In the genomic region with DNA sequence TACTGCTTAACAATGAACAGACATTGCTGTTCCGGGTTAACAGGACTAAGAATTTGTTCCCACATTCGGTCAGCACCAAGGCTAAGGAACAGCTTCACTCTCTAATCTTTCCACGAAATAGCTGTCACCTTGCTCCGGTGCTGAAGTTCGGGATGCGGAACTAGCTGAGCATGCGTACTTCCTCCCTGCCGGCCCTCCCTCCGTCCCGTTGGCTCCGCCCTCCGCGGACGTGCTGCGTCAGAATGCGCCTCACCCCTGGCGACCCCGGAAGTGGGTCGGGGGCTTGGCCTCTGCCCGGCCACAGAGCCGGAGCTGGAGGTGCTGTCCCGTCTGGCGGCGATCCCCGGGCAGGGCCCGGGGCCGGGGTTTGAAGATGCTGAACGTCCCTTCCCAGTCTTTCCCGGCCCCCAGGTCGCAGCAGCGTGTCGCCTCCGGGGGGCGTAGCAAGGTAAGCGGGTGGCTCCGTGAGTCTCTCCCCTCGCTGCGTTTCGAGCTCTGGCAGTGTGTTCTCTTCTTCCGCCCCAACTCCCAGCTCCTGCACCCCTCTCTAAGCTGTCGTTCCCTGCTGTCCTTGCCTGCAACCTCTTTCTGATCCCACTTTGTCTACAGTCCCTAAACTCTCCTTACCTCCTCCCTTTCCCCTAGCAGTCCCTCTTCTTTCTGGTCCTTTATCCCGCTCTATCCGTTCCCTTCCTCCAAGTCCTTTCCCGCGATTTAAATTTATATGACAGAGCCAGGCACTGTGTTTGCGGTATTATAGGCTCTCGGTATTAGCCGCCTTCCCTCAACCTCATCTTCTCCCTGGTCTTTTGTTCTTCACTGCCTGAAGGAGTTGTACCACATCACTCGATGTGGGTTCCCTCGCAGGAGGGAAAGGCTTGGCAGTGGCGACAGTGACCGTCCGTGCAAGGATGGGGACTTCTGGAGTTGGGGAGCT, we compare ENCODE assay signal across 1 cellular context.
TF ChIP-seq lines count a peak whose summit lies in the region.

A gene with protein sequence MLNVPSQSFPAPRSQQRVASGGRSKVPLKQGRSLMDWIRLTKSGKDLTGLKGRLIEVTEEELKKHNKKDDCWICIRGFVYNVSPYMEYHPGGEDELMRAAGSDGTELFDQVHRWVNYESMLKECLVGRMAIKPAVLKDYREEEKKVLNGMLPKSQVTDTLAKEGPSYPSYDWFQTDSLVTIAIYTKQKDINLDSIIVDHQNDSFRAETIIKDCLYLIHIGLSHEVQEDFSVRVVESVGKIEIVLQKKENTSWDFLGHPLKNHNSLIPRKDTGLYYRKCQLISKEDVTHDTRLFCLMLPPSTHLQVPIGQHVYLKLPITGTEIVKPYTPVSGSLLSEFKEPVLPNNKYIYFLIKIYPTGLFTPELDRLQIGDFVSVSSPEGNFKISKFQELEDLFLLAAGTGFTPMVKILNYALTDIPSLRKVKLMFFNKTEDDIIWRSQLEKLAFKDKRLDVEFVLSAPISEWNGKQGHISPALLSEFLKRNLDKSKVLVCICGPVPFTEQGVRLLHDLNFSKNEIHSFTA (plus strand): TSS at position 280 of the 937 bp plus-strand sequence. CDS start 94 bp downstream, at position 374.

TF ChIP-seq in HepG2, 621 proteins besides CTCF, POLR2A, EP300 and RAD21 (continued from another document and continues in another):
- TF ChIP-seq ARHGAP35 (CRISPR knock-in tag; IDR thresholded peaks at IDR 0.05; ENCODE audit: borderline replicate concordance) (peak; percentile 90), ZBTB37 (CRISPR knock-in tag; IDR thresholded peaks at IDR 0.05) (no peak), SMAD3 (CRISPR knock-in tag; IDR thresholded peaks at IDR 0.05) (peak; percentile 99), GABPA (IDR thresholded peaks at IDR 0.05; ENCODE audit: low read depth, low read length) (peak; percentile 50), GABPA (CRISPR knock-in tag; IDR thresholded peaks at IDR 0.05; ENCODE audit: low read depth) (peak; percentile 81), IKZF4 (CRISPR knock-in tag; IDR thresholded peaks at IDR 0.05; ENCODE audit: borderline replicate concordance, low read depth, not compliant biosample characterization) (peak; percentile 95), ZNF441 (CRISPR knock-in tag; IDR thresholded peaks at IDR 0.05; ENCODE audit: borderline replicate concordance) (peak; percentile 93), GRHL1 (CRISPR knock-in tag; conservative IDR thresholded peaks at IDR 0.05) (no peak), GPN1 (CRISPR knock-in tag; IDR thresholded peaks at IDR 0.05; ENCODE audit: borderline replicate concordance) (peak; percentile 95; the same call in 1 of the 2 replicates), NFKBIZ (CRISPR knock-in tag; IDR thresholded peaks at IDR 0.05) (peak; percentile 94), HIC2 (CRISPR knock-in tag; IDR thresholded peaks at IDR 0.05; ENCODE audit: low read depth) (peak; percentile 56; the same call in 1 of the 2 replicates), ZNF747 (CRISPR knock-in tag; IDR thresholded peaks at IDR 0.05; ENCODE audit: borderline replicate concordance) (no peak), HOXA3 (CRISPR knock-in tag; IDR thresholded peaks at IDR 0.05) (peak; percentile 80), STAT5B (CRISPR knock-in tag; IDR thresholded peaks at IDR 0.05) (peak; percentile 99), MED13 (CRISPR knock-in tag; IDR thresholded peaks at IDR 0.05) (peak; percentile 96), AKAP8 (CRISPR knock-in tag; IDR thresholded peaks at IDR 0.05) (no peak), ZNF33A (CRISPR knock-in tag; IDR thresholded peaks at IDR 0.05; ENCODE audit: borderline replicate concordance) (no peak), TP53 (CRISPR knock-in tag; conservative IDR thresholded peaks at IDR 0.05) (peak; percentile 95), ZBTB7B (CRISPR knock-in tag; IDR thresholded peaks at IDR 0.05) (peak; percentile 63), ZFP1 (CRISPR knock-in tag; IDR thresholded peaks at IDR 0.05) (peak; percentile 88; the same call in 1 of the 2 replicates), TAF15 (IDR thresholded peaks at IDR 0.05; ENCODE audit: low read depth, low read length, poor library complexity, severe bottlenecking) (no peak), HNRNPH1 (optimal IDR thresholded peaks at IDR 0.05; ENCODE audit: low read depth, low read length) (no peak), SUZ12 (IDR thresholded peaks at IDR 0.05; ENCODE audit: low read depth, low read length) (no peak), ZNF33B (CRISPR knock-in tag; IDR thresholded peaks at IDR 0.05) (peak; percentile 60; the same call in 1 of the 2 replicates), ZSCAN9 (CRISPR knock-in tag; IDR thresholded peaks at IDR 0.05; ENCODE audit: borderline replicate concordance) (peak; percentile 100), KLF11 (CRISPR knock-in tag; IDR thresholded peaks at IDR 0.05) (peak; percentile 100), ZNF598 (CRISPR knock-in tag; IDR thresholded peaks at IDR 0.05; ENCODE audit: borderline replicate concordance) (peak; percentile 45; the same call in 1 of the 2 replicates), SETDB1 (CRISPR knock-in tag; IDR thresholded peaks at IDR 0.05; ENCODE audit: borderline replicate concordance) (no peak), GATAD2A (CRISPR knock-in tag; IDR thresholded peaks at IDR 0.05) (peak; percentile 86), PHF21A (CRISPR knock-in tag; IDR thresholded peaks at IDR 0.05) (0 out of 2 replicates have a peak, but pooled peaks have one; percentile 28), ZNF891 (CRISPR knock-in tag; IDR thresholded peaks at IDR 0.05) (peak; percentile 44; the same call in 1 of the 2 replicates), PPARG (CRISPR knock-in tag; conservative IDR thresholded peaks at IDR 0.05) (peak; percentile 83), ZNF766 (CRISPR knock-in tag; IDR thresholded peaks at IDR 0.05; ENCODE audit: borderline replicate concordance) (peak; percentile 96), TEAD2 (CRISPR knock-in tag; IDR thresholded peaks at IDR 0.05) (peak; percentile 99)
- TF ChIP-seq, protein P1, sequence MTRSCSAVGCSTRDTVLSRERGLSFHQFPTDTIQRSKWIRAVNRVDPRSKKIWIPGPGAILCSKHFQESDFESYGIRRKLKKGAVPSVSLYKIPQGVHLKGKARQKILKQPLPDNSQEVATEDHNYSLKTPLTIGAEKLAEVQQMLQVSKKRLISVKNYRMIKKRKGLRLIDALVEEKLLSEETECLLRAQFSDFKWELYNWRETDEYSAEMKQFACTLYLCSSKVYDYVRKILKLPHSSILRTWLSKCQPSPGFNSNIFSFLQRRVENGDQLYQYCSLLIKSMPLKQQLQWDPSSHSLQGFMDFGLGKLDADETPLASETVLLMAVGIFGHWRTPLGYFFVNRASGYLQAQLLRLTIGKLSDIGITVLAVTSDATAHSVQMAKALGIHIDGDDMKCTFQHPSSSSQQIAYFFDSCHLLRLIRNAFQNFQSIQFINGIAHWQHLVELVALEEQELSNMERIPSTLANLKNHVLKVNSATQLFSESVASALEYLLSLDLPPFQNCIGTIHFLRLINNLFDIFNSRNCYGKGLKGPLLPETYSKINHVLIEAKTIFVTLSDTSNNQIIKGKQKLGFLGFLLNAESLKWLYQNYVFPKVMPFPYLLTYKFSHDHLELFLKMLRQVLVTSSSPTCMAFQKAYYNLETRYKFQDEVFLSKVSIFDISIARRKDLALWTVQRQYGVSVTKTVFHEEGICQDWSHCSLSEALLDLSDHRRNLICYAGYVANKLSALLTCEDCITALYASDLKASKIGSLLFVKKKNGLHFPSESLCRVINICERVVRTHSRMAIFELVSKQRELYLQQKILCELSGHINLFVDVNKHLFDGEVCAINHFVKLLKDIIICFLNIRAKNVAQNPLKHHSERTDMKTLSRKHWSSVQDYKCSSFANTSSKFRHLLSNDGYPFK (CRISPR knock-in tag; IDR thresholded peaks at IDR 0.05; ENCODE audit: borderline replicate concordance), result peak; percentile 63; the same call in 1 of the 2 replicates
- TF ChIP-seq, protein P2, sequence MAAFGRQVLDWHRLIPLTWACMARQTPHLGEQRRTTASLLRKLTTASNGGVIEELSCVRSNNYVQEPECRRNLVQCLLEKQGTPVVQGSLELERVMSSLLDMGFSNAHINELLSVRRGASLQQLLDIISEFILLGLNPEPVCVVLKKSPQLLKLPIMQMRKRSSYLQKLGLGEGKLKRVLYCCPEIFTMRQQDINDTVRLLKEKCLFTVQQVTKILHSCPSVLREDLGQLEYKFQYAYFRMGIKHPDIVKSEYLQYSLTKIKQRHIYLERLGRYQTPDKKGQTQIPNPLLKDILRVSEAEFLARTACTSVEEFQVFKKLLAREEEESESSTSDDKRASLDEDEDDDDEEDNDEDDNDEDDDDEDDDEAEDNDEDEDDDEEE (CRISPR knock-in tag; IDR thresholded peaks at IDR 0.05), result peak; percentile 98
- TF ChIP-seq, protein P3, sequence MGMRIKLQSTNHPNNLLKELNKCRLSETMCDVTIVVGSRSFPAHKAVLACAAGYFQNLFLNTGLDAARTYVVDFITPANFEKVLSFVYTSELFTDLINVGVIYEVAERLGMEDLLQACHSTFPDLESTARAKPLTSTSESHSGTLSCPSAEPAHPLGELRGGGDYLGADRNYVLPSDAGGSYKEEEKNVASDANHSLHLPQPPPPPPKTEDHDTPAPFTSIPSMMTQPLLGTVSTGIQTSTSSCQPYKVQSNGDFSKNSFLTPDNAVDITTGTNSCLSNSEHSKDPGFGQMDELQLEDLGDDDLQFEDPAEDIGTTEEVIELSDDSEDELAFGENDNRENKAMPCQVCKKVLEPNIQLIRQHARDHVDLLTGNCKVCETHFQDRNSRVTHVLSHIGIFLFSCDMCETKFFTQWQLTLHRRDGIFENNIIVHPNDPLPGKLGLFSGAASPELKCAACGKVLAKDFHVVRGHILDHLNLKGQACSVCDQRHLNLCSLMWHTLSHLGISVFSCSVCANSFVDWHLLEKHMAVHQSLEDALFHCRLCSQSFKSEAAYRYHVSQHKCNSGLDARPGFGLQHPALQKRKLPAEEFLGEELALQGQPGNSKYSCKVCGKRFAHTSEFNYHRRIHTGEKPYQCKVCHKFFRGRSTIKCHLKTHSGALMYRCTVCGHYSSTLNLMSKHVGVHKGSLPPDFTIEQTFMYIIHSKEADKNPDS (CRISPR knock-in tag; IDR thresholded peaks at IDR 0.05), result peak; percentile 69; the same call in 1 of the 2 replicates
- TF ChIP-seq, protein P4, sequence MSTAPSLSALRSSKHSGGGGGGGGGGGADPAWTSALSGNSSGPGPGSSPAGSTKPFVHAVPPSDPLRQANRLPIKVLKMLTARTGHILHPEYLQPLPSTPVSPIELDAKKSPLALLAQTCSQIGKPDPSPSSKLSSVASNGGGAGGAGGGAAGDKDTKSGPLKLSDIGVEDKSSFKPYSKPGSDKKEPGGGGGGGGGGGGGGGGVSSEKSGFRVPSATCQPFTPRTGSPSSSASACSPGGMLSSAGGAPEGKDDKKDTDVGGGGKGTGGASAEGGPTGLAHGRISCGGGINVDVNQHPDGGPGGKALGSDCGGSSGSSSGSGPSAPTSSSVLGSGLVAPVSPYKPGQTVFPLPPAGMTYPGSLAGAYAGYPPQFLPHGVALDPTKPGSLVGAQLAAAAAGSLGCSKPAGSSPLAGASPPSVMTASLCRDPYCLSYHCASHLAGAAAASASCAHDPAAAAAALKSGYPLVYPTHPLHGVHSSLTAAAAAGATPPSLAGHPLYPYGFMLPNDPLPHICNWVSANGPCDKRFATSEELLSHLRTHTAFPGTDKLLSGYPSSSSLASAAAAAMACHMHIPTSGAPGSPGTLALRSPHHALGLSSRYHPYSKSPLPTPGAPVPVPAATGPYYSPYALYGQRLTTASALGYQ (CRISPR knock-in tag; IDR thresholded peaks at IDR 0.05), result peak; percentile 73
